ENCODE assay signal across 8 cellular contexts in the genomic region with DNA sequence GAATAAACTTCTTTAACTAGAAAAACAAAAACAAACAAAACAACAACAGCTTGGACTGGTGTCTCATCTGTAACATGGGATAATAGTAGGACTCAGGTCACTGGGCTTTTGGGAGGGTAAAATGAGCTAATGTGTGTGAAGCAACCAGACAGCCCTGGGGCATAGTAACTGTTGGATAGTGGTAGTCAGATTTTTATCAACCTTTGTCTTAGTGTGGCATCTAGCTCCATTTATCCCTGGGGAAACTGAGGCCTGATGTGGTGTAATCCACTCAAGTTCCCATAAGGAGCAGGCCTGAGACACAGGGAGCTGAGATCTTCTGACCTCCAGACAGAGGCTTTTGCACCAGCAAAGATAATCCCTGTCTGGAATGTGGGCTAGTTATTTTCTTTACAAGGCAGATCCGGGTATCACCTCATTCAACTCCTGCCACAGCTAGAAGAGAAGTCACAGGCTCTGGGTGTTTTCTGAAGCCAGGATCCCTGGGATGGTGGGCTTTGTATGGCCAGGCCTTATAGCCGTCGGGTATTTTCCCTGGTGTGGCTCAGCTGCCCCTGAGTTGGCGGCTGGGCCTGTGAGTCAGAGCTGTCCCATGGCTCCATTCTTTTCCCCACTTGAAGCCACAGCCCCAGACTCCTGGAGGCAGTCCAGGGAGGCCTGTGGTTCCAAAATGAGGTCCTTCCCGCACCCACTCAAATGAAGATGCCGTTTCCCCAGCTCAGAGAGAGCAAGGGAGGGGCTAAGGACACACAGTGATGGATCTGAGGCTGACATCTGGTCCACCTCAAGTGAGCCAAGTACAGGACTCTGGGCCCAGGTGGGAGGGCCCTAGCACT. TPM values are rescaled to one million over a fixed set of nuclear protein-coding genes. Genes with fewer than 3 reads are reported as not detected.
DNase-seq lines count a peak whose midpoint lies in the region; ATAC-seq and TF ChIP-seq lines count a peak whose summit lies in the region.

No MANE protein-coding gene starts in this region.

- POLR2A ChIA-PET in AG04449 (lab: Yijun Ruan, JAX): interaction anchor here (1.1 to 2.7 kb wide), 3 partner anchors 46 to 77 kb away, joined by 3 to 15 read pairs (median 4); no protein-coding TSS in a partner anchor
- POLR2A ChIA-PET in naive thymus-derived CD8-positive, alpha-beta T cell (lab: Charles Lee): no interaction called here

- H3K4me3 Mint-ChIP-seq in naive thymus-derived CD8-positive, alpha-beta T cell: no peak overlapping the region

- peaks cover 0 to 2% (median 0%) of the 10 kb centered on the region in 4 donors for H3K4me1 Mint-ChIP-seq in naive thymus-derived CD8-positive, alpha-beta T cell

- no peak overlapping the region for H3K4me3 ChIP-seq in AG04449 (ENCODE audit: low read depth, low read length)

- TF ChIP-seq CTCF in AG04449 (IDR thresholded peaks at IDR 0.05; ENCODE audit: insufficient read depth, low read length, missing control alignments): no peak

- H3K27ac Mint-ChIP-seq in naive thymus-derived CD8-positive, alpha-beta T cell: no peak overlapping the region

- peaks cover 0 to 12% (median 0%) of the 10 kb centered on the region in 5 donors for H3K27me3 Mint-ChIP-seq in naive thymus-derived CD8-positive, alpha-beta T cell

- DNase-seq in AG04449 (ENCODE audit: low read depth, low spot score): peak; percentile 56
- DNase-seq in HuH-7.5 (ENCODE audit: low spot score): peak; percentile 5
- peak; percentile 46 for DNase-seq in ecto neural progenitor cell (ENCODE audit: low spot score)
- DNase-seq in myocyte (ENCODE audit: low read depth): peak; percentile 95
- DNase-seq in NCI-H187 treated with DMSO at 0.1 percent for 48 hours (lab: John Stamatoyannopoulos, UW): no peak
- no peak for DNase-seq in naive thymus-derived CD8-positive, alpha-beta T cell
- no peak for DNase-seq in NCI-H1048 (lab: John Stamatoyannopoulos, UW)

- H3K36me3 Mint-ChIP-seq in naive thymus-derived CD8-positive, alpha-beta T cell: no peaks in the 10 kb centered on the region

- CTCF ChIA-PET in AG04449 (lab: Yijun Ruan, JAX): interaction anchor here (0.9 to 2.3 kb wide), 9 partner anchors 12 to 238 kb away, joined by 3 to 17 read pairs (median 3); no protein-coding TSS in a partner anchor

- peaks cover 0 to 5% (median 0%) of the 10 kb centered on the region in 9 donors for H3K9me3 Mint-ChIP-seq in naive thymus-derived CD8-positive, alpha-beta T cell

- ATAC-seq in naive thymus-derived CD8-positive, alpha-beta T cell: no peak
- ATAC-seq in HG02623 (IDR thresholded peaks at IDR 0.05; ENCODE audit: unreplicated experiment): no peak

RNA-seq across cellular contexts. Expression of a gene that starts 26.1 kb away (rescaled TPM):
- total RNA-seq in myocyte: not detected in 2 replicates
- polyA plus RNA-seq in myocyte (2012): 0.78 TPM
- 1 to 10 TPM; 1.0 to 1.5 TPM for total RNA-seq in naive thymus-derived CD8-positive, alpha-beta T cell
- polyA plus RNA-seq in naive thymus-derived CD8-positive, alpha-beta T cell: under 1 TPM; 0.07 to 0.82 (median 0.55) TPM

RNA-seq across cellular contexts. Expression of a gene that starts 43.2 kb away (rescaled TPM):
- total RNA-seq in myocyte: 26.1 and 34.0 TPM in 2 replicates
- polyA plus RNA-seq in myocyte (2012): 138 TPM
- under 1 TPM; 0.47 to 0.49 TPM for total RNA-seq in naive thymus-derived CD8-positive, alpha-beta T cell
- under 1 TPM in 2 of 3 donors, not detected in 1; 0.31 to 0.57 TPM for polyA plus RNA-seq in naive thymus-derived CD8-positive, alpha-beta T cell

RNA-seq across cellular contexts. Expression of a gene that starts 54.1 kb away (rescaled TPM):
- total RNA-seq in myocyte: 0.36 TPM in 1 of 2 replicates, not detected in the other
- polyA plus RNA-seq in myocyte (2012): 0.18 TPM
- total RNA-seq in naive thymus-derived CD8-positive, alpha-beta T cell: not detected
- polyA plus RNA-seq in naive thymus-derived CD8-positive, alpha-beta T cell: not detected

Comparison
In these comparisons a context has a peak if more than half of its experiments do, and no peak if none do; other contexts are left out.
1. DNase-seq: peak in AG04449 (single experiment), HuH-7.5 (single experiment), ecto neural progenitor cell (single experiment) and myocyte (single experiment); none in NCI-H187 treated with DMSO at 0.1 percent for 48 hours (single experiment), naive thymus-derived CD8-positive, alpha-beta T cell (0 of 10) and NCI-H1048 (single experiment).
2. RNA of a gene that starts 43.2 kb away (total RNA-seq): 26.1 to 34.0 TPM in myocyte; 0.47 to 0.49 TPM in naive thymus-derived CD8-positive, alpha-beta T cell; every median in the first group is over 10 times any median in the second.